In the genomic region with DNA sequence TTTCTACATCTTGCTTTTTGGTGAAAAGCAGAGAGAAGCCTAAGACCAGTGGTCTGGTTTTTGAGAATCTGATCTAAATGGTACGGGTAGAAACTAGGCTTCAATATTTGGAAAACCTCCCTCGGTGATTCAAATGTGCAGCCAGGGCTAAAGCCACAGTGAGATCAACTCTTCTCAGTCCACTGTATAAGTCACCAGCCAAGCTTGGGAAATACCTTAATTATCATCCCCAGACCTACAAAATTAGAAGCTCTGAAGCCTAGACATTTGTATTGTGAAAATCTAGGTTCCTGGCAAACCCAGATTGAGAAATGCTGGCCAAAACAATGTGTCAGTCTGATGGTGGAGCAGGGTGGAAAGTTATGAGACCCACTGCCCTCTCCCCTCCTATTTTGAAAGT, we compare ENCODE assay signal across 16 cellular contexts.
"Had no signal": no experiment of that assay in that cellular context is flagged by ENCODE, and none has a peak within 500 bp of the region (broad histone marks: within the 10 kb centered on the region; RNA-seq: fewer than 3 reads in every experiment).

No MANE protein-coding gene starts in this region.

- ATAC-seq: esophagus mucosa; gastroesophageal sphincter; left lobe of liver; naive thymus-derived CD8-positive, alpha-beta T cell had no signal

- H3K27me3 ChIP-seq: cardiac muscle cell, gastroesophageal sphincter, right atrium auricular region had no signal

- H3K4me3 ChIP-seq: cardiac muscle cell, gastroesophageal sphincter, right atrium auricular region had no signal

- DNase-seq: activated CD4-positive, alpha-beta T cell treated with anti-CD3 and anti-CD28 coated beads, Interleukin-2, amount 10 ng/mL, durations not matched to agents 7 days and 5 days; activated CD4-positive, CD25-positive, alpha-beta regulatory T cell; activated CD8-positive, alpha-beta memory T cell treated with anti-CD3 and anti-CD28 coated beads for 24 hours; activated naive CD8-positive, alpha-beta T cell treated with anti-CD3 and anti-CD28 coated beads for 36 hours; anterior cingulate cortex; islet precursor cell; naive thymus-derived CD8-positive, alpha-beta T cell; small intestine; stimulated activated CD4-positive, alpha-beta T cell treated with anti-CD3 and anti-CD28 coated beads, Interleukin-4, amount 100 ng/mL, for 24 hours; stimulated activated naive CD4-positive, alpha-beta T cell treated with Interleukin-2 at 50 U/mL for 16 hours; trophoblast cell had no signal

- H3K36me3 ChIP-seq: cardiac muscle cell, gastroesophageal sphincter, right atrium auricular region had no signal

- H3K4me1 ChIP-seq: gastroesophageal sphincter had no signal

- H3K9me3 ChIP-seq: gastroesophageal sphincter, right atrium auricular region had no signal
